Comparison of ENCODE assay signal across 8 cellular contexts in genomic region chr11:67628710-67629385, GRCh38. TPM values are rescaled to one million over a fixed set of nuclear protein-coding genes. Genes with fewer than 3 reads are reported as not detected.
DNase-seq lines count a peak whose midpoint lies in the region; ATAC-seq and TF ChIP-seq lines count a peak whose summit lies in the region.

No MANE protein-coding gene starts in this region.

- H3K4me1 ChIP-seq in ES-I3 (ENCODE audit: insufficient read depth, low read length) = peaks cover 5% of the 10 kb centered on the region; the same call in 1 of the 2 replicates
- H3K4me1 ChIP-seq in RWPE2 (ENCODE audit: insufficient read depth, poor library complexity, severe bottlenecking) = no peaks in the 10 kb centered on the region
- peaks cover 17 to 42% (median 24%) of the 10 kb centered on the region in 3 donors for H3K4me1 ChIP-seq in esophagus squamous epithelium
- H3K4me1 ChIP-seq in parathyroid adenoma = peaks cover 9% of the 10 kb centered on the region

- H3K27me3 ChIP-seq in RWPE2 (ENCODE audit: insufficient read depth, poor library complexity, severe bottlenecking) = no peaks in the 10 kb centered on the region
- H3K27me3 ChIP-seq in esophagus squamous epithelium = no peaks in the 10 kb centered on the region
- no peaks in the 10 kb centered on the region for H3K27me3 ChIP-seq in parathyroid adenoma (ENCODE audit: control insufficient read depth, insufficient read depth, low read length)

- TF ChIP-seq CTCF in RWPE2 (IDR thresholded peaks at IDR 0.05; ENCODE audit: poor library complexity, severe bottlenecking) = no peak
- TF ChIP-seq CTCF in esophagus squamous epithelium (IDR thresholded peaks at IDR 0.05) = peak in 1 of 6 experiments; percentile 95
- no peak for TF ChIP-seq CTCF in parathyroid adenoma (IDR thresholded peaks at IDR 0.05)

- ATAC-seq in RWPE2 (ENCODE audit: low read depth) (no peak), GM21447 (IDR thresholded peaks at IDR 0.05; ENCODE audit: unreplicated experiment) (no peak)

- H3K27ac ChIP-seq in RWPE2 (ENCODE audit: poor library complexity, severe bottlenecking) (peak overlapping the region; percentile 45), esophagus squamous epithelium (peak overlapping the region; percentile 93 to 99 (median 98)), parathyroid adenoma (no peak overlapping the region)

- H3K9ac ChIP-seq in ES-I3 (ENCODE audit: low read depth, low read length) (peak overlapping the region; percentile 48; the same call in 1 of the 2 replicates), parathyroid adenoma (no peak overlapping the region)

- intact Hi-C loops in esophagus squamous epithelium (cut with DNase I) = no loop called here

- H3K4me3 ChIP-seq in RWPE2 (ENCODE audit: severe bottlenecking) (peak overlapping the region; percentile 47), esophagus squamous epithelium (peak overlapping the region; percentile 56 to 77 (median 64)), parathyroid adenoma (ENCODE audit: low read depth, low read length) (peak overlapping the region; percentile 60)

- H3K79me2 ChIP-seq in parathyroid adenoma = no peaks in the 10 kb centered on the region

- no peaks in the 10 kb centered on the region for H3K36me3 ChIP-seq in ES-I3 (ENCODE audit: insufficient read depth, low read length)
- H3K36me3 ChIP-seq in RWPE2 (ENCODE audit: low read depth) = no peaks in the 10 kb centered on the region
- H3K36me3 ChIP-seq in esophagus squamous epithelium = no peaks in the 10 kb centered on the region
- no peaks in the 10 kb centered on the region for H3K36me3 ChIP-seq in parathyroid adenoma (ENCODE audit: control insufficient read depth, insufficient read depth, low read length)

- peak overlapping the region; percentile 75 for H2AFZ ChIP-seq in parathyroid adenoma

- TF ChIP-seq POLR2A in esophagus squamous epithelium (IDR thresholded peaks at IDR 0.05) = no peak

- H3K9me3 ChIP-seq in ES-I3 (ENCODE audit: control insufficient read depth, insufficient read depth, low read length) (no peaks in the 10 kb centered on the region), RWPE2 (ENCODE audit: severe bottlenecking) (no peaks in the 10 kb centered on the region), esophagus squamous epithelium (no peaks in the 10 kb centered on the region), parathyroid adenoma (ENCODE audit: control insufficient read depth, low read length) (no peaks in the 10 kb centered on the region)

- WGBS in esophagus squamous epithelium, 2 donors = 14 to 39% methylated on average over 6 of the region's 25 CpGs

- H3K4me2 ChIP-seq in parathyroid adenoma (ENCODE audit: low read length) = peak overlapping the region; percentile 75

- DNase-seq in RWPE2 (ENCODE audit: low spot score) (peak; percentile 49), esophagus squamous epithelium (lab: John Stamatoyannopoulos, UW) (no peak), OCI-M2 (lab: John Stamatoyannopoulos, UW; ENCODE audit: unreplicated experiment) (no peak), T1000 (lab: John Stamatoyannopoulos, UW) (no peak), 8988T (no peak)

RNA-seq across cellular contexts. Expression of gene NUDT8, which starts 0.9 kb away (rescaled TPM):
- 10 to 100 TPM; 37.5 to 68.0 (median 47.0) TPM for total RNA-seq in esophagus squamous epithelium

RNA-seq across cellular contexts. Expression of gene TBX10, which starts 10.7 kb away (rescaled TPM):
- total RNA-seq in esophagus squamous epithelium = not detected

RNA-seq across cellular contexts. Expression of gene ACY3, which starts 21.7 kb away (rescaled TPM):
- total RNA-seq in esophagus squamous epithelium = under 1 TPM in 1 of 4 donors, not detected in 3; 0.44 TPM

RNA-seq across cellular contexts. Expression of gene NDUFV1, which starts 22.1 kb away (rescaled TPM):
- total RNA-seq in esophagus squamous epithelium = 100 to 1,000 TPM; 206 to 260 (median 254) TPM

RNA-seq across cellular contexts. Expression of gene GSTP1, which starts 45.2 kb away (rescaled TPM):
- 1,000 to 10,000 TPM; 2,883 to 4,990 (median 3,239) TPM for total RNA-seq in esophagus squamous epithelium
